In the genomic region with DNA sequence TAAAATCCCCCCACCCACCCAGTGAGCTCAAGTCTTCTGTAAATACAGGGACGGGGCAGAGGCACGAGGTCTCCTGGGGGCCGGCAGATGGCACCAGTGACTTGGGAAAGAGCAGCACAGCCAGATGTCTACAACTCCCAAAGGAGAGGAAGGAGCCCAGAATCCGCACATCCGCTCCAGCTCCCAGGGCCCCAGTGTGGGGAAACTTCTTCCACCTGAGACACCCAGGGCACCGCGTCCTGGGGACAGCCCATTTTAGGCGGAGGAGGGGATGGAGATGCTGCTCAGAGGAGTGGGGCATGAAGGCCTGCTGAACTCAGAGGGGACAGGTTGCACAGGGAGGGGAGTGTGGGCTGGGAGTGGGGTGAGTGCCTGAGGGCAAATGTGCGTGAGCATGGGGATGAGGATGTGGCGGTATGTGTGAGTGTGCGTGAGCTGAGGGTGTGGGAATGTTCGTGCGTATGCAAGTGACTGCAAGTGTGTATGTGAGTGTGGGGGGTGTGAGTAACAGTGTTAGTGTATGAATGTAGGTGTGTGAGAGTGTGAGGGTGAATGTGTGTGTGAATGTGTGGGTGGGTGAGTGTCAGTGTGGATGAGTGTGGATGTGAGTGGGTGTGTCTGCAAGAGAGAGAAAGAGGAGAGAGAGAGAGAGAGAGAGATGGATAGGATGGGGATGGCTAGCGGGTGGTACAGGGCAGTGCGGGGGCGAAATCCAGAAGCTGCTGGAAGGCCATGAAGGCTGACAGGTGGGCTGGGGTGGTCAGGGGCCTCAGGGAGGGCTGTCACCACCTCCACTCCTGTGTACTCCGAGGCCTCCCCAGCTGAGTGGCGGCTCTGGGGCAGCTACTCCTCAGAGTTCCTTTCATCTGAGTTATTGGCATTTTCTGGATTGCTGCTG, we compare ENCODE assay signal across 1 cellular context.
A peak's percentile ranks its signal among the peaks of the same experiment; 100 is the strongest.
TF ChIP-seq lines count a peak whose summit lies in the region.

No MANE protein-coding gene starts in this region.

TF ChIP-seq in HEK293, 187 proteins besides CTCF, POLR2A, EP300 and RAD21 (continued from another document and continues in another):
- TF ChIP-seq, protein P1, sequence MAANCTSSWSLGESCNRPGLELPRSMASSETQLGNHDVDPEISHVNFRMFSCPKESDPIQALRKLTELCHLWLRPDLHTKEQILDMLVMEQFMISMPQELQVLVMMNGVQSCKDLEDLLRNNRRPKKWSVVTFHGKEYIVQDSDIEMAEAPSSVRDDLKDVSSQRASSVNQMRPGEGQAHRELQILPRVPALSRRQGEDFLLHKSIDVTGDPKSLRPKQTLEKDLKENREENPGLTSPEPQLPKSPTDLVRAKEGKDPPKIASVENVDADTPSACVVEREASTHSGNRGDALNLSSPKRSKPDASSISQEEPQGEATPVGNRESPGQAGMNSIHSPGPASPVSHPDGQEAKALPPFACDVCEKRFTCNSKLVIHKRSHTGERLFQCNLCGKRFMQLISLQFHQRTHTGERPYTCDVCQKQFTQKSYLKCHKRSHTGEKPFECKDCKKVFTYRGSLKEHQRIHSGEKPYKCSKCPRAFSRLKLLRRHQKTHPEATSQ (tag by site-specific recombination; IDR thresholded peaks at IDR 0.05): no peak
- TF ChIP-seq ZBTB21 (tag by site-specific recombination; IDR thresholded peaks at IDR 0.05) (0 out of 2 replicates have a peak, but pooled peaks have one; percentile 6), ZNF776 (tag by site-specific recombination; IDR thresholded peaks at IDR 0.05; ENCODE audit: borderline replicate concordance) (0 out of 2 replicates have a peak, but pooled peaks have one; percentile 13), ZNF140 (tag by site-specific recombination; IDR thresholded peaks at IDR 0.05) (no peak), ZNF529 (tag by site-specific recombination; IDR thresholded peaks at IDR 0.05; ENCODE audit: insufficient replicate concordance) (no peak), ZNF747 (tag by site-specific recombination; IDR thresholded peaks at IDR 0.05) (no peak), ZNF654 (tag by site-specific recombination; IDR thresholded peaks at IDR 0.05; ENCODE audit: low read depth) (peak; percentile 84), ZNF658 (tag by site-specific recombination; IDR thresholded peaks at IDR 0.05) (0 out of 2 replicates have a peak, but pooled peaks have one; percentile 47), ZBTB48 (tag by site-specific recombination; IDR thresholded peaks at IDR 0.05) (peak; percentile 78; the same call in 1 of the 2 replicates), SP7 (tag by site-specific recombination; IDR thresholded peaks at IDR 0.05) (0 out of 2 replicates have a peak, but pooled peaks have one; percentile 25), ZNF560 (tag by site-specific recombination; IDR thresholded peaks at IDR 0.05; ENCODE audit: borderline replicate concordance) (no peak), ZNF596 (tag by site-specific recombination; IDR thresholded peaks at IDR 0.05) (no peak), ZNF558 (tag by site-specific recombination; IDR thresholded peaks at IDR 0.05) (no peak), ZNF626 (tag by site-specific recombination; IDR thresholded peaks at IDR 0.05) (no peak), ZFHX2 (tag by site-specific recombination; conservative IDR thresholded peaks at IDR 0.05) (peak; percentile 100), KLF1 (tag by site-specific recombination; IDR thresholded peaks at IDR 0.05) (peak; percentile 12; the same call in 1 of the 2 replicates), OVOL3 (tag by site-specific recombination; IDR thresholded peaks at IDR 0.05) (no peak), ZBTB17 (tag by site-specific recombination; IDR thresholded peaks at IDR 0.05) (peak; percentile 78), HOXA7 (CRISPR knock-in tag; IDR thresholded peaks at IDR 0.05; ENCODE audit: borderline replicate concordance) (no peak), ZBTB1 (tag by site-specific recombination; IDR thresholded peaks at IDR 0.05) (no peak), ZNF202 (tag by site-specific recombination; IDR thresholded peaks at IDR 0.05; ENCODE audit: borderline replicate concordance) (0 out of 2 replicates have a peak, but pooled peaks have one; percentile 67), ZNF561 (tag by site-specific recombination; IDR thresholded peaks at IDR 0.05; ENCODE audit: borderline replicate concordance) (no peak), ZNF510 (tag by site-specific recombination; IDR thresholded peaks at IDR 0.05; ENCODE audit: insufficient replicate concordance) (no peak), ZNF544 (tag by site-specific recombination; IDR thresholded peaks at IDR 0.05) (no peak)
- TF ChIP-seq, protein P2, sequence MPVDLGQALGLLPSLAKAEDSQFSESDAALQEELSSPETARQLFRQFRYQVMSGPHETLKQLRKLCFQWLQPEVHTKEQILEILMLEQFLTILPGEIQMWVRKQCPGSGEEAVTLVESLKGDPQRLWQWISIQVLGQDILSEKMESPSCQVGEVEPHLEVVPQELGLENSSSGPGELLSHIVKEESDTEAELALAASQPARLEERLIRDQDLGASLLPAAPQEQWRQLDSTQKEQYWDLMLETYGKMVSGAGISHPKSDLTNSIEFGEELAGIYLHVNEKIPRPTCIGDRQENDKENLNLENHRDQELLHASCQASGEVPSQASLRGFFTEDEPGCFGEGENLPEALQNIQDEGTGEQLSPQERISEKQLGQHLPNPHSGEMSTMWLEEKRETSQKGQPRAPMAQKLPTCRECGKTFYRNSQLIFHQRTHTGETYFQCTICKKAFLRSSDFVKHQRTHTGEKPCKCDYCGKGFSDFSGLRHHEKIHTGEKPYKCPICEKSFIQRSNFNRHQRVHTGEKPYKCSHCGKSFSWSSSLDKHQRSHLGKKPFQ (tag by site-specific recombination; IDR thresholded peaks at IDR 0.05): 0 out of 2 replicates have a peak, but pooled peaks have one; percentile 43
- TF ChIP-seq, protein P3, sequence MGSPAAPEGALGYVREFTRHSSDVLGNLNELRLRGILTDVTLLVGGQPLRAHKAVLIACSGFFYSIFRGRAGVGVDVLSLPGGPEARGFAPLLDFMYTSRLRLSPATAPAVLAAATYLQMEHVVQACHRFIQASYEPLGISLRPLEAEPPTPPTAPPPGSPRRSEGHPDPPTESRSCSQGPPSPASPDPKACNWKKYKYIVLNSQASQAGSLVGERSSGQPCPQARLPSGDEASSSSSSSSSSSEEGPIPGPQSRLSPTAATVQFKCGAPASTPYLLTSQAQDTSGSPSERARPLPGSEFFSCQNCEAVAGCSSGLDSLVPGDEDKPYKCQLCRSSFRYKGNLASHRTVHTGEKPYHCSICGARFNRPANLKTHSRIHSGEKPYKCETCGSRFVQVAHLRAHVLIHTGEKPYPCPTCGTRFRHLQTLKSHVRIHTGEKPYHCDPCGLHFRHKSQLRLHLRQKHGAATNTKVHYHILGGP (tag by site-specific recombination; IDR thresholded peaks at IDR 0.05): 0 out of 2 replicates have a peak, but pooled peaks have one; percentile 33
- TF ChIP-seq, protein P4, sequence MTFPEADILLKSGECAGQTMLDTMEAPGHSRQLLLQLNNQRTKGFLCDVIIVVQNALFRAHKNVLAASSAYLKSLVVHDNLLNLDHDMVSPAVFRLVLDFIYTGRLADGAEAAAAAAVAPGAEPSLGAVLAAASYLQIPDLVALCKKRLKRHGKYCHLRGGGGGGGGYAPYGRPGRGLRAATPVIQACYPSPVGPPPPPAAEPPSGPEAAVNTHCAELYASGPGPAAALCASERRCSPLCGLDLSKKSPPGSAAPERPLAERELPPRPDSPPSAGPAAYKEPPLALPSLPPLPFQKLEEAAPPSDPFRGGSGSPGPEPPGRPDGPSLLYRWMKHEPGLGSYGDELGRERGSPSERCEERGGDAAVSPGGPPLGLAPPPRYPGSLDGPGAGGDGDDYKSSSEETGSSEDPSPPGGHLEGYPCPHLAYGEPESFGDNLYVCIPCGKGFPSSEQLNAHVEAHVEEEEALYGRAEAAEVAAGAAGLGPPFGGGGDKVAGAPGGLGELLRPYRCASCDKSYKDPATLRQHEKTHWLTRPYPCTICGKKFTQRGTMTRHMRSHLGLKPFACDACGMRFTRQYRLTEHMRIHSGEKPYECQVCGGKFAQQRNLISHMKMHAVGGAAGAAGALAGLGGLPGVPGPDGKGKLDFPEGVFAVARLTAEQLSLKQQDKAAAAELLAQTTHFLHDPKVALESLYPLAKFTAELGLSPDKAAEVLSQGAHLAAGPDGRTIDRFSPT (tag by site-specific recombination; IDR thresholded peaks at IDR 0.05): no peak
- TF ChIP-seq, protein P5, sequence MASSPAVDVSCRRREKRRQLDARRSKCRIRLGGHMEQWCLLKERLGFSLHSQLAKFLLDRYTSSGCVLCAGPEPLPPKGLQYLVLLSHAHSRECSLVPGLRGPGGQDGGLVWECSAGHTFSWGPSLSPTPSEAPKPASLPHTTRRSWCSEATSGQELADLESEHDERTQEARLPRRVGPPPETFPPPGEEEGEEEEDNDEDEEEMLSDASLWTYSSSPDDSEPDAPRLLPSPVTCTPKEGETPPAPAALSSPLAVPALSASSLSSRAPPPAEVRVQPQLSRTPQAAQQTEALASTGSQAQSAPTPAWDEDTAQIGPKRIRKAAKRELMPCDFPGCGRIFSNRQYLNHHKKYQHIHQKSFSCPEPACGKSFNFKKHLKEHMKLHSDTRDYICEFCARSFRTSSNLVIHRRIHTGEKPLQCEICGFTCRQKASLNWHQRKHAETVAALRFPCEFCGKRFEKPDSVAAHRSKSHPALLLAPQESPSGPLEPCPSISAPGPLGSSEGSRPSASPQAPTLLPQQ (tag by site-specific recombination; IDR thresholded peaks at IDR 0.05): no peak
- TF ChIP-seq, protein P6, sequence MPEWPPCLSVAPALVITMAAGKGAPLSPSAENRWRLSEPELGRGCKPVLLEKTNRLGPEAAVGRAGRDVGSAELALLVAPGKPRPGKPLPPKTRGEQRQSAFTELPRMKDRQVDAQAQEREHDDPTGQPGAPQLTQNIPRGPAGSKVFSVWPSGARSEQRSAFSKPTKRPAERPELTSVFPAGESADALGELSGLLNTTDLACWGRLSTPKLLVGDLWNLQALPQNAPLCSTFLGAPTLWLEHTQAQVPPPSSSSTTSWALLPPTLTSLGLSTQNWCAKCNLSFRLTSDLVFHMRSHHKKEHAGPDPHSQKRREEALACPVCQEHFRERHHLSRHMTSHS (tag by site-specific recombination; IDR thresholded peaks at IDR 0.05): no peak
- TF ChIP-seq, protein P7, sequence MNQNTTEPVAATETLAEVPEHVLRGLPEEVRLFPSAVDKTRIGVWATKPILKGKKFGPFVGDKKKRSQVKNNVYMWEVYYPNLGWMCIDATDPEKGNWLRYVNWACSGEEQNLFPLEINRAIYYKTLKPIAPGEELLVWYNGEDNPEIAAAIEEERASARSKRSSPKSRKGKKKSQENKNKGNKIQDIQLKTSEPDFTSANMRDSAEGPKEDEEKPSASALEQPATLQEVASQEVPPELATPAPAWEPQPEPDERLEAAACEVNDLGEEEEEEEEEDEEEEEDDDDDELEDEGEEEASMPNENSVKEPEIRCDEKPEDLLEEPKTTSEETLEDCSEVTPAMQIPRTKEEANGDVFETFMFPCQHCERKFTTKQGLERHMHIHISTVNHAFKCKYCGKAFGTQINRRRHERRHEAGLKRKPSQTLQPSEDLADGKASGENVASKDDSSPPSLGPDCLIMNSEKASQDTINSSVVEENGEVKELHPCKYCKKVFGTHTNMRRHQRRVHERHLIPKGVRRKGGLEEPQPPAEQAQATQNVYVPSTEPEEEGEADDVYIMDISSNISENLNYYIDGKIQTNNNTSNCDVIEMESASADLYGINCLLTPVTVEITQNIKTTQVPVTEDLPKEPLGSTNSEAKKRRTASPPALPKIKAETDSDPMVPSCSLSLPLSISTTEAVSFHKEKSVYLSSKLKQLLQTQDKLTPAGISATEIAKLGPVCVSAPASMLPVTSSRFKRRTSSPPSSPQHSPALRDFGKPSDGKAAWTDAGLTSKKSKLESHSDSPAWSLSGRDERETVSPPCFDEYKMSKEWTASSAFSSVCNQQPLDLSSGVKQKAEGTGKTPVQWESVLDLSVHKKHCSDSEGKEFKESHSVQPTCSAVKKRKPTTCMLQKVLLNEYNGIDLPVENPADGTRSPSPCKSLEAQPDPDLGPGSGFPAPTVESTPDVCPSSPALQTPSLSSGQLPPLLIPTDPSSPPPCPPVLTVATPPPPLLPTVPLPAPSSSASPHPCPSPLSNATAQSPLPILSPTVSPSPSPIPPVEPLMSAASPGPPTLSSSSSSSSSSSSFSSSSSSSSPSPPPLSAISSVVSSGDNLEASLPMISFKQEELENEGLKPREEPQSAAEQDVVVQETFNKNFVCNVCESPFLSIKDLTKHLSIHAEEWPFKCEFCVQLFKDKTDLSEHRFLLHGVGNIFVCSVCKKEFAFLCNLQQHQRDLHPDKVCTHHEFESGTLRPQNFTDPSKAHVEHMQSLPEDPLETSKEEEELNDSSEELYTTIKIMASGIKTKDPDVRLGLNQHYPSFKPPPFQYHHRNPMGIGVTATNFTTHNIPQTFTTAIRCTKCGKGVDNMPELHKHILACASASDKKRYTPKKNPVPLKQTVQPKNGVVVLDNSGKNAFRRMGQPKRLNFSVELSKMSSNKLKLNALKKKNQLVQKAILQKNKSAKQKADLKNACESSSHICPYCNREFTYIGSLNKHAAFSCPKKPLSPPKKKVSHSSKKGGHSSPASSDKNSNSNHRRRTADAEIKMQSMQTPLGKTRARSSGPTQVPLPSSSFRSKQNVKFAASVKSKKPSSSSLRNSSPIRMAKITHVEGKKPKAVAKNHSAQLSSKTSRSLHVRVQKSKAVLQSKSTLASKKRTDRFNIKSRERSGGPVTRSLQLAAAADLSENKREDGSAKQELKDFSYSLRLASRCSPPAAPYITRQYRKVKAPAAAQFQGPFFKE (tag by site-specific recombination; IDR thresholded peaks at IDR 0.05; ENCODE audit: borderline replicate concordance): no peak
- TF ChIP-seq, protein P8, sequence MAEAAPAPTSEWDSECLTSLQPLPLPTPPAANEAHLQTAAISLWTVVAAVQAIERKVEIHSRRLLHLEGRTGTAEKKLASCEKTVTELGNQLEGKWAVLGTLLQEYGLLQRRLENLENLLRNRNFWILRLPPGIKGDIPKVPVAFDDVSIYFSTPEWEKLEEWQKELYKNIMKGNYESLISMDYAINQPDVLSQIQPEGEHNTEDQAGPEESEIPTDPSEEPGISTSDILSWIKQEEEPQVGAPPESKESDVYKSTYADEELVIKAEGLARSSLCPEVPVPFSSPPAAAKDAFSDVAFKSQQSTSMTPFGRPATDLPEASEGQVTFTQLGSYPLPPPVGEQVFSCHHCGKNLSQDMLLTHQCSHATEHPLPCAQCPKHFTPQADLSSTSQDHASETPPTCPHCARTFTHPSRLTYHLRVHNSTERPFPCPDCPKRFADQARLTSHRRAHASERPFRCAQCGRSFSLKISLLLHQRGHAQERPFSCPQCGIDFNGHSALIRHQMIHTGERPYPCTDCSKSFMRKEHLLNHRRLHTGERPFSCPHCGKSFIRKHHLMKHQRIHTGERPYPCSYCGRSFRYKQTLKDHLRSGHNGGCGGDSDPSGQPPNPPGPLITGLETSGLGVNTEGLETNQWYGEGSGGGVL (tag by site-specific recombination; IDR thresholded peaks at IDR 0.05): peak; percentile 88
- TF ChIP-seq, protein P9, sequence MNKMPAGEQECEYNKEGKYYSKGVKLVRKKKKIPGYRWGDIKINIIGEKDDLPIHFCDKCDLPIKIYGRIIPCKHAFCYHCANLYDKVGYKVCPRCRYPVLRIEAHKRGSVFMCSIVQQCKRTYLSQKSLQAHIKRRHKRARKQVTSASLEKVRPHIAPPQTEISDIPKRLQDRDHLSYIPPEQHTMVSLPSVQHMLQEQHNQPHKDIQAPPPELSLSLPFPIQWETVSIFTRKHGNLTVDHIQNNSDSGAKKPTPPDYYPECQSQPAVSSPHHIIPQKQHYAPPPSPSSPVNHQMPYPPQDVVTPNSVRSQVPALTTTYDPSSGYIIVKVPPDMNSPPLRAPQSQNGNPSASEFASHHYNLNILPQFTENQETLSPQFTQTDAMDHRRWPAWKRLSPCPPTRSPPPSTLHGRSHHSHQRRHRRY (tag by site-specific recombination; IDR thresholded peaks at IDR 0.05): peak; percentile 77; the same call in 1 of the 2 replicates
